In the genomic region with DNA sequence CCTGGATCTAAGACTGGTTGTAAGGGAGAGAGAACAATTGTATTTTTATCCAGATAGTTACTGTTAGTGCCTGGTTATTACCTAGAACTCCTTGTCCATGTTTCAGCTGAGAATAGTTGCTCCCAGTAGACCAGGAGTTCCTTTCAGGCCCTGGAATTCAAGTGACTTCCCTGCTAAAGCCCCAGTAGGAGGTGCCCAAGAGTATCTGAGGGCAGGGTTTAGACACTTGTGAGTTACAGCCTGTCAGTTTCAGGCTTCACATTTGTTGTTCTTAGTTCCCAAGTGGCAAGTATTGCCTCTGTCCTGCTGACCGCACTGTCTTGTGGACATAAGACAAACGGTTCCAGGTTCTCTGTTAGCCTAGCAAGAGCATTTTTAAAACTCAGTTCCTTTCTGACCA, we compare ENCODE assay signal across 1 cellular context.
TF ChIP-seq lines count a peak whose summit lies in the region.

No MANE protein-coding gene starts in this region.

TF ChIP-seq in GM23338, 12 proteins besides CTCF, POLR2A, EP300 and RAD21:
- TF ChIP-seq, protein P1, sequence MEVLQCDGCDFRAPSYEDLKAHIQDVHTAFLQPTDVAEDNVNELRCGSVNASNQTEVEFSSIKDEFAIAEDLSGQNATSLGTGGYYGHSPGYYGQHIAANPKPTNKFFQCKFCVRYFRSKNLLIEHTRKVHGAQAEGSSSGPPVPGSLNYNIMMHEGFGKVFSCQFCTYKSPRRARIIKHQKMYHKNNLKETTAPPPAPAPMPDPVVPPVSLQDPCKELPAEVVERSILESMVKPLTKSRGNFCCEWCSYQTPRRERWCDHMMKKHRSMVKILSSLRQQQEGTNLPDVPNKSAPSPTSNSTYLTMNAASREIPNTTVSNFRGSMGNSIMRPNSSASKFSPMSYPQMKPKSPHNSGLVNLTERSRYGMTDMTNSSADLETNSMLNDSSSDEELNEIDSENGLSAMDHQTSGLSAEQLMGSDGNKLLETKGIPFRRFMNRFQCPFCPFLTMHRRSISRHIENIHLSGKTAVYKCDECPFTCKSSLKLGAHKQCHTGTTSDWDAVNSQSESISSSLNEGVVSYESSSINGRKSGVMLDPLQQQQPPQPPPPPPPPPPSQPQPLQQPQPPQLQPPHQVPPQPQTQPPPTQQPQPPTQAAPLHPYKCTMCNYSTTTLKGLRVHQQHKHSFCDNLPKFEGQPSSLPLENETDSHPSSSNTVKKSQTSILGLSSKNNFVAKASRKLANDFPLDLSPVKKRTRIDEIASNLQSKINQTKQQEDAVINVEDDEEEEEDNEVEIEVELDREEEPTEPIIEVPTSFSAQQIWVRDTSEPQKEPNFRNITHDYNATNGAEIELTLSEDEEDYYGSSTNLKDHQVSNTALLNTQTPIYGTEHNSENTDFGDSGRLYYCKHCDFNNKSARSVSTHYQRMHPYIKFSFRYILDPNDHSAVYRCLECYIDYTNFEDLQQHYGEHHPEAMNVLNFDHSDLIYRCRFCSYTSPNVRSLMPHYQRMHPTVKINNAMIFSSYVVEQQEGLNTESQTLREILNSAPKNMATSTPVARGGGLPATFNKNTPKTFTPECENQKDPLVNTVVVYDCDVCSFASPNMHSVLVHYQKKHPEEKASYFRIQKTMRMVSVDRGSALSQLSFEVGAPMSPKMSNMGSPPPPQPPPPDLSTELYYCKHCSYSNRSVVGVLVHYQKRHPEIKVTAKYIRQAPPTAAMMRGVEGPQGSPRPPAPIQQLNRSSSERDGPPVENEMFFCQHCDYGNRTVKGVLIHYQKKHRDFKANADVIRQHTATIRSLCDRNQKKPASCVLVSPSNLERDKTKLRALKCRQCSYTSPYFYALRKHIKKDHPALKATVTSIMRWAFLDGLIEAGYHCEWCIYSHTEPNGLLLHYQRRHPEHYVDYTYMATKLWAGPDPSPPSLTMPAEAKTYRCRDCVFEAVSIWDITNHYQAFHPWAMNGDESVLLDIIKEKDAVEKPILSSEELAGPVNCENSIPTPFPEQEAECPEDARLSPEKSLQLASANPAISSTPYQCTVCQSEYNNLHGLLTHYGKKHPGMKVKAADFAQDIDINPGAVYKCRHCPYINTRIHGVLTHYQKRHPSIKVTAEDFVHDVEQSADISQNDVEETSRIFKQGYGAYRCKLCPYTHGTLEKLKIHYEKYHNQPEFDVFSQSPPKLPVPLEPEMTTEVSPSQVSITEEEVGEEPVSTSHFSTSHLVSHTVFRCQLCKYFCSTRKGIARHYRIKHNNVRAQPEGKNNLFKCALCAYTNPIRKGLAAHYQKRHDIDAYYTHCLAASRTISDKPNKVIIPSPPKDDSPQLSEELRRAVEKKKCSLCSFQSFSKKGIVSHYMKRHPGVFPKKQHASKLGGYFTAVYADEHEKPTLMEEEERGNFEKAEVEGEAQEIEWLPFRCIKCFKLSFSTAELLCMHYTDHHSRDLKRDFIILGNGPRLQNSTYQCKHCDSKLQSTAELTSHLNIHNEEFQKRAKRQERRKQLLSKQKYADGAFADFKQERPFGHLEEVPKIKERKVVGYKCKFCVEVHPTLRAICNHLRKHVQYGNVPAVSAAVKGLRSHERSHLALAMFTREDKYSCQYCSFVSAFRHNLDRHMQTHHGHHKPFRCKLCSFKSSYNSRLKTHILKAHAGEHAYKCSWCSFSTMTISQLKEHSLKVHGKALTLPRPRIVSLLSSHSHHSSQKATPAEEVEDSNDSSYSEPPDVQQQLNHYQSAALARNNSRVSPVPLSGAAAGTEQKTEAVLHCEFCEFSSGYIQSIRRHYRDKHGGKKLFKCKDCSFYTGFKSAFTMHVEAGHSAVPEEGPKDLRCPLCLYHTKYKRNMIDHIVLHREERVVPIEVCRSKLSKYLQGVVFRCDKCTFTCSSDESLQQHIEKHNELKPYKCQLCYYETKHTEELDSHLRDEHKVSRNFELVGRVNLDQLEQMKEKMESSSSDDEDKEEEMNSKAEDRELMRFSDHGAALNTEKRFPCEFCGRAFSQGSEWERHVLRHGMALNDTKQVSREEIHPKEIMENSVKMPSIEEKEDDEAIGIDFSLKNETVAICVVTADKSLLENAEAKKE (CRISPR knock-in tag; IDR thresholded peaks at IDR 0.05), result 0 out of 2 replicates have a peak, but pooled peaks have one; percentile 11
- TF ChIP-seq EZH2 (IDR thresholded peaks at IDR 0.05; ENCODE audit: low read depth, unreplicated experiment), result no peak
- no peak for TF ChIP-seq JUNB (IDR thresholded peaks at IDR 0.05; ENCODE audit: unreplicated experiment)
- TF ChIP-seq POLR2AphosphoS5 (IDR thresholded peaks at IDR 0.05; ENCODE audit: low read depth), result no peak
